Comparison of ENCODE assay signal across 12 cellular contexts in the genomic region with DNA sequence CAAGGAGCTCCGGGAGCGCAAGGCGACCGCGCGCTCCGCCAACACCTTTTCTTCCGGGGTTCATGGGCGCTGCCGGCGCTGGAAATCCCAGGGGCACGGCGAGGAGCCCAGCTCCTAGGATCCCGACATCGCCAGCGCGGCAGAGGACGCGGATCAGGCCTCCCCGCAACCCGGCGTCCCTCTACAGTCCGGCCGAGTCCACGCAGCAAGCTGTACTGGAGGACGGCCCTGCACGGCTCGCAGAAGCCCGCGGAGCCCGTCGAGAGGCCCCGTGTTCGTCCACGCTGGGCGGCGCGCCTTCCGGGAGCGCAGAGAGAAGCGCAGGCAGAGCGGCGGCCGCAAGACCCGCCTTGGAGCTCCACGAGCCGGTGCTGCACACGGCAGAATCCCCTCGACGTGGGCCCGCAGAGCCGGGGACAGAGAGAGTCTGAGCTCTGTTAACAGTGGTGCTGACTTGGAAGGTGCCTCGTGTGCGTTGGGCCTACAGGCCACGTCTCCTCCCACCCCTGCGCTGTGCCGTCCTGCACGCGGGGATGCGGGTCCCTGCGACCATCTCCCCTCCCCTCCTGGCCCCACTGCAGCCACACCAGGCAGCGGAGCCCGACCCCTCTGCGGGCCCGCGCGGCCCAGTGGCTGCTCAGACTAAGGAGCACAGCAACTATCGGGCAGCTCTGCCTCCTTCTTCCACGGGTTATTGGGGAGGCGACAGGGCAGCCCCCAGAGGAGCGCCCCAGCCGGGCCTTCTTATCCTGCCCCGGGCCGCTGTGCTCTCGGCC. TPM values are rescaled to one million over a fixed set of nuclear protein-coding genes. Genes with fewer than 3 reads are reported as not detected.
DNase-seq lines count a peak whose midpoint lies in the region; ATAC-seq and TF ChIP-seq lines count a peak whose summit lies in the region.
"Had no signal": no experiment of that assay in that cellular context is flagged by ENCODE, and none has a peak within 500 bp of the region (broad histone marks: within the 10 kb centered on the region; RNA-seq: fewer than 3 reads in every experiment).

No MANE protein-coding gene starts in this region.

- no TSS peak for BruUV-seq in Calu3 (replicated peaks; lab: Mats Ljungman, UMichigan)

- H3K27ac ChIP-seq in GM23338 (ENCODE audit: low read depth): no peak overlapping the region
- no peak overlapping the region for H3K27ac ChIP-seq in coronary artery
- H3K27ac ChIP-seq in gastrocnemius medialis: no peak overlapping the region

- ATAC-seq in GM23338 (peak; percentile 65), gastrocnemius medialis (no peak)

- no peak for TF ChIP-seq POLR2A in gastrocnemius medialis (IDR thresholded peaks at IDR 0.05)

- H3K36me3 Mint-ChIP-seq in GM23338 (ENCODE audit: low read depth) (no peaks in the 10 kb centered on the region), Calu3 (ENCODE audit: insufficient read depth, unreplicated experiment) (no peaks in the 10 kb centered on the region)

- H3K4me3 Mint-ChIP-seq in GM23338: peak overlapping the region; percentile 58; the same call in 2 of the 3 replicates
- no peak overlapping the region for H3K4me3 Mint-ChIP-seq in Calu3 (ENCODE audit: low read depth, unreplicated experiment)

- CTCF ChIA-PET in Calu3 (lab: Charles Lee): no interaction called here

- no peaks in the 10 kb centered on the region for H4K20me1 ChIP-seq in GM23338 (replicated peaks; ENCODE audit: insufficient read depth)

- H3K4me3 ChIP-seq in GM23338 (peak overlapping the region; percentile 65), coronary artery (peak overlapping the region; percentile 62), gastrocnemius medialis (peak overlapping the region; percentile 37 to 55 (median 46))

- no peaks in the 10 kb centered on the region for H3K79me2 ChIP-seq in GM23338 (replicated peaks; ENCODE audit: insufficient read depth)

- H3K27ac Mint-ChIP-seq in GM23338 (no peak overlapping the region), Calu3 (ENCODE audit: unreplicated experiment) (no peak overlapping the region)
- H3K27ac Mint-ChIP-seq: progenitor cell of endocrine pancreas had no signal

- in situ Hi-C loops in gastrocnemius medialis (cut with MboI; ENCODE audit: low sequenced_read_pairs in 4 of 4): loop anchor here in 1 of 4 donors (25.0 kb wide), 1 partner anchor 100 kb away; no protein-coding TSS in a partner anchor

- intact Hi-C loops in gastrocnemius medialis (cut with DNase I; ENCODE audit: low total_unique reads): no loop called here
- intact Hi-C loops in Calu3 (cut with micrococcal nuclease; ENCODE audit: unreplicated experiment): no loop called here

- H3K27me3 Mint-ChIP-seq in GM23338 (ENCODE audit: insufficient read depth, low read depth, poor library complexity) (peaks cover 6% of the 10 kb centered on the region), Calu3 (ENCODE audit: unreplicated experiment) (peaks cover 15% of the 10 kb centered on the region)

- DNase-seq in GM23338 (ENCODE audit: low spot score) (peak; percentile 80), coronary artery (ENCODE audit: low spot score) (no peak), iPS-NIHi11 (ENCODE audit: low spot score) (peak; percentile 49), gastrocnemius medialis (no peak), GF-D8 (lab: John Stamatoyannopoulos, UW) (no peak), globus pallidus (ENCODE audit: low spot score) (no peak), Calu3 (no peak), NCI-H2107 (lab: John Stamatoyannopoulos, UW) (no peak)
- DNase-seq: activated CD4-positive, alpha-beta T cell treated with anti-CD3 and anti-CD28 coated beads for 1 hour; Caco-2; NCI-H1694 had no signal

- peak overlapping the region; percentile 86 for H3K4me2 ChIP-seq in GM23338

- no peak for TF ChIP-seq CTCF in GM23338 (conservative IDR thresholded peaks at IDR 0.05; ENCODE audit: low read depth in 2 of 2)
- no peak for TF ChIP-seq CTCF in coronary artery (IDR thresholded peaks at IDR 0.05)
- TF ChIP-seq CTCF in gastrocnemius medialis (IDR thresholded peaks at IDR 0.05 in 4 of 5, conservative IDR thresholded peaks at IDR 0.05 in 1 of 5): no peak
- TF ChIP-seq CTCF in Calu3 (IDR thresholded peaks at IDR 0.05; ENCODE audit: unreplicated experiment): no peak

- H3K9me3 Mint-ChIP-seq in GM23338: no peaks in the 10 kb centered on the region
- no peaks in the 10 kb centered on the region for H3K9me3 Mint-ChIP-seq in Calu3 (ENCODE audit: low read depth, unreplicated experiment)

- no peaks in the 10 kb centered on the region for H3K4me1 Mint-ChIP-seq in GM23338
- H3K4me1 Mint-ChIP-seq in Calu3 (ENCODE audit: low read depth, unreplicated experiment): no peaks in the 10 kb centered on the region

- 0 out of 2 replicates have a peak, but pooled peaks cover 3% of the 10 kb centered on the region for H3F3A ChIP-seq in GM23338 (replicated peaks; ENCODE audit: low read depth)

- H3K9me2 ChIP-seq in GM23338 (ENCODE audit: insufficient read depth): no peaks in the 10 kb centered on the region; the same call in 1 of the 2 replicates

- no peaks in the 10 kb centered on the region for H3K9me3 ChIP-seq in gastrocnemius medialis
- H3K9me3 ChIP-seq: Caco-2 had no signal

- H3K36me3 ChIP-seq in GM23338 (ENCODE audit: insufficient read depth) (no peaks in the 10 kb centered on the region), gastrocnemius medialis (no peaks in the 10 kb centered on the region)

- H3K27me3 ChIP-seq in GM23338 (ENCODE audit: insufficient read depth): peaks cover 50% of the 10 kb centered on the region
- peaks cover 12 to 25% (median 22%) of the 10 kb centered on the region in 3 donors for H3K27me3 ChIP-seq in gastrocnemius medialis

- H2AFZ ChIP-seq in GM23338: peak overlapping the region; percentile 99

- peaks cover 5% of the 10 kb centered on the region for H3K4me1 ChIP-seq in GM23338 (ENCODE audit: insufficient read depth)
- no peaks in the 10 kb centered on the region for H3K4me1 ChIP-seq in gastrocnemius medialis
- H3K4me1 ChIP-seq: Caco-2 had no signal

TF ChIP-seq in GM23338, 12 proteins besides CTCF, POLR2A, EP300 and RAD21 (continues in another document):
- TF ChIP-seq ZNF114 (CRISPR knock-in tag; IDR thresholded peaks at IDR 0.05): no peak
- TF ChIP-seq, protein P1, sequence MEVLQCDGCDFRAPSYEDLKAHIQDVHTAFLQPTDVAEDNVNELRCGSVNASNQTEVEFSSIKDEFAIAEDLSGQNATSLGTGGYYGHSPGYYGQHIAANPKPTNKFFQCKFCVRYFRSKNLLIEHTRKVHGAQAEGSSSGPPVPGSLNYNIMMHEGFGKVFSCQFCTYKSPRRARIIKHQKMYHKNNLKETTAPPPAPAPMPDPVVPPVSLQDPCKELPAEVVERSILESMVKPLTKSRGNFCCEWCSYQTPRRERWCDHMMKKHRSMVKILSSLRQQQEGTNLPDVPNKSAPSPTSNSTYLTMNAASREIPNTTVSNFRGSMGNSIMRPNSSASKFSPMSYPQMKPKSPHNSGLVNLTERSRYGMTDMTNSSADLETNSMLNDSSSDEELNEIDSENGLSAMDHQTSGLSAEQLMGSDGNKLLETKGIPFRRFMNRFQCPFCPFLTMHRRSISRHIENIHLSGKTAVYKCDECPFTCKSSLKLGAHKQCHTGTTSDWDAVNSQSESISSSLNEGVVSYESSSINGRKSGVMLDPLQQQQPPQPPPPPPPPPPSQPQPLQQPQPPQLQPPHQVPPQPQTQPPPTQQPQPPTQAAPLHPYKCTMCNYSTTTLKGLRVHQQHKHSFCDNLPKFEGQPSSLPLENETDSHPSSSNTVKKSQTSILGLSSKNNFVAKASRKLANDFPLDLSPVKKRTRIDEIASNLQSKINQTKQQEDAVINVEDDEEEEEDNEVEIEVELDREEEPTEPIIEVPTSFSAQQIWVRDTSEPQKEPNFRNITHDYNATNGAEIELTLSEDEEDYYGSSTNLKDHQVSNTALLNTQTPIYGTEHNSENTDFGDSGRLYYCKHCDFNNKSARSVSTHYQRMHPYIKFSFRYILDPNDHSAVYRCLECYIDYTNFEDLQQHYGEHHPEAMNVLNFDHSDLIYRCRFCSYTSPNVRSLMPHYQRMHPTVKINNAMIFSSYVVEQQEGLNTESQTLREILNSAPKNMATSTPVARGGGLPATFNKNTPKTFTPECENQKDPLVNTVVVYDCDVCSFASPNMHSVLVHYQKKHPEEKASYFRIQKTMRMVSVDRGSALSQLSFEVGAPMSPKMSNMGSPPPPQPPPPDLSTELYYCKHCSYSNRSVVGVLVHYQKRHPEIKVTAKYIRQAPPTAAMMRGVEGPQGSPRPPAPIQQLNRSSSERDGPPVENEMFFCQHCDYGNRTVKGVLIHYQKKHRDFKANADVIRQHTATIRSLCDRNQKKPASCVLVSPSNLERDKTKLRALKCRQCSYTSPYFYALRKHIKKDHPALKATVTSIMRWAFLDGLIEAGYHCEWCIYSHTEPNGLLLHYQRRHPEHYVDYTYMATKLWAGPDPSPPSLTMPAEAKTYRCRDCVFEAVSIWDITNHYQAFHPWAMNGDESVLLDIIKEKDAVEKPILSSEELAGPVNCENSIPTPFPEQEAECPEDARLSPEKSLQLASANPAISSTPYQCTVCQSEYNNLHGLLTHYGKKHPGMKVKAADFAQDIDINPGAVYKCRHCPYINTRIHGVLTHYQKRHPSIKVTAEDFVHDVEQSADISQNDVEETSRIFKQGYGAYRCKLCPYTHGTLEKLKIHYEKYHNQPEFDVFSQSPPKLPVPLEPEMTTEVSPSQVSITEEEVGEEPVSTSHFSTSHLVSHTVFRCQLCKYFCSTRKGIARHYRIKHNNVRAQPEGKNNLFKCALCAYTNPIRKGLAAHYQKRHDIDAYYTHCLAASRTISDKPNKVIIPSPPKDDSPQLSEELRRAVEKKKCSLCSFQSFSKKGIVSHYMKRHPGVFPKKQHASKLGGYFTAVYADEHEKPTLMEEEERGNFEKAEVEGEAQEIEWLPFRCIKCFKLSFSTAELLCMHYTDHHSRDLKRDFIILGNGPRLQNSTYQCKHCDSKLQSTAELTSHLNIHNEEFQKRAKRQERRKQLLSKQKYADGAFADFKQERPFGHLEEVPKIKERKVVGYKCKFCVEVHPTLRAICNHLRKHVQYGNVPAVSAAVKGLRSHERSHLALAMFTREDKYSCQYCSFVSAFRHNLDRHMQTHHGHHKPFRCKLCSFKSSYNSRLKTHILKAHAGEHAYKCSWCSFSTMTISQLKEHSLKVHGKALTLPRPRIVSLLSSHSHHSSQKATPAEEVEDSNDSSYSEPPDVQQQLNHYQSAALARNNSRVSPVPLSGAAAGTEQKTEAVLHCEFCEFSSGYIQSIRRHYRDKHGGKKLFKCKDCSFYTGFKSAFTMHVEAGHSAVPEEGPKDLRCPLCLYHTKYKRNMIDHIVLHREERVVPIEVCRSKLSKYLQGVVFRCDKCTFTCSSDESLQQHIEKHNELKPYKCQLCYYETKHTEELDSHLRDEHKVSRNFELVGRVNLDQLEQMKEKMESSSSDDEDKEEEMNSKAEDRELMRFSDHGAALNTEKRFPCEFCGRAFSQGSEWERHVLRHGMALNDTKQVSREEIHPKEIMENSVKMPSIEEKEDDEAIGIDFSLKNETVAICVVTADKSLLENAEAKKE (CRISPR knock-in tag; IDR thresholded peaks at IDR 0.05): no peak

RNA-seq across cellular contexts. Expression of gene PTPN2, which starts 28.1 kb away (rescaled TPM):
- total RNA-seq in GM23338 (2014; rRNA removed; shearing (Covaris generic)): 49.9 and 57.5 TPM in 2 replicates
- 52.4 and 65.5 TPM in 2 replicates for polyA plus RNA-seq in GM23338 (2016; fragmentation: Nextera tagmentation; extraction: Ambion mirVana)
- total RNA-seq in gastrocnemius medialis: 10 to 100 TPM; 17.0 to 20.0 (median 17.5) TPM
- 58.1 and 61.5 TPM in 2 replicates for total RNA-seq in Calu3 (2022)

RNA-seq across cellular contexts. Expression of gene SEH1L, which starts 35.7 kb away (rescaled TPM):
- total RNA-seq in GM23338 (2014; rRNA removed; shearing (Covaris generic)): 72.0 and 95.0 TPM in 2 replicates
- 40.9 and 46.9 TPM in 2 replicates for polyA plus RNA-seq in GM23338 (2016; fragmentation: Nextera tagmentation; extraction: Ambion mirVana)
- total RNA-seq in gastrocnemius medialis (10 to 100 TPM; 19.8 to 29.9 (median 28.2) TPM), Calu3 (2022) (52.3 and 61.2 TPM in 2 replicates)

Comparison
In these comparisons a context has a peak if more than half of its experiments do, and no peak if none do; other contexts are left out.
1. DNase-seq: peak in GM23338 (single experiment) and iPS-NIHi11 (single experiment); none in coronary artery (single experiment), gastrocnemius medialis (0 of 2), GF-D8 (single experiment), globus pallidus (single experiment), Calu3 (single experiment) and NCI-H2107 (single experiment).
2. Peak in every context shown above with its lines, with median percentiles within 50 percentile points of each other: H3K4me3 ChIP-seq.